In genomic region chr6:108635505-108636226, GRCh38 we compare ENCODE assay signal across 12 cellular contexts.
DNase-seq lines count a peak whose midpoint lies in the region; ATAC-seq and TF ChIP-seq lines count a peak whose summit lies in the region.
"Had no signal": no experiment of that assay in that cellular context is flagged by ENCODE, and none has a peak within 500 bp of the region (broad histone marks: within the 10 kb centered on the region; RNA-seq: fewer than 3 reads in every experiment).

No MANE protein-coding gene starts in this region.

- peaks cover 47% of the 10 kb centered on the region for H3K4me1 Mint-ChIP-seq in brain

- no peak overlapping the region for H3K4me3 Mint-ChIP-seq in brain

- DNase-seq in DMS 273 (lab: John Stamatoyannopoulos, UW; ENCODE audit: unreplicated experiment) = peak; percentile 18
- DNase-seq in DMS 273 treated with DMSO at 0.1 percent for 48 hours (lab: John Stamatoyannopoulos, UW) = no peak
- peak; percentile 82 for DNase-seq in NOMO-1 treated with dmso at 0.1 percent for 144 hours (lab: John Stamatoyannopoulos, UW; ENCODE audit: unreplicated experiment)
- DNase-seq in spleen = peak; percentile 89
- no peak for DNase-seq in ecto neural progenitor cell (ENCODE audit: low spot score)
- no peak for DNase-seq in HT-29 (ENCODE audit: low spot score)
- DNase-seq: hippocampal formation, nucleus accumbens, PC-9 had no signal

- no peaks in the 10 kb centered on the region for H3K27me3 ChIP-seq in spleen (replicated peaks in 1 of 7)

- peaks cover 29 to 99% (median 79%) of the 10 kb centered on the region in 6 donors for H3K4me1 ChIP-seq in spleen

- peak overlapping the region in 3 of 5 experiments; percentile 0 to 58 (median 40) for H3K27ac Mint-ChIP-seq in brain

- peak overlapping the region in 1 of 8 donors; percentile 18 for H3K4me3 ChIP-seq in spleen
- H3K4me3 ChIP-seq: PC-9 had no signal

- ATAC-seq in HG03442 (IDR thresholded peaks at IDR 0.05; ENCODE audit: unreplicated experiment) = no peak

- no peaks in the 10 kb centered on the region for H3K36me3 ChIP-seq in spleen

- H3K27ac ChIP-seq in spleen = peak overlapping the region in 6 of 8 donors; percentile 33 to 79 (median 70)
- H3K27ac ChIP-seq: 22Rv1, PC-9 had no signal

- no peak for TF ChIP-seq CTCF in brain (conservative IDR thresholded peaks at IDR 0.05)
- TF ChIP-seq CTCF in spleen (IDR thresholded peaks at IDR 0.05 in 8 of 11, conservative IDR thresholded peaks at IDR 0.05 in 3 of 11) = no peak

- intact Hi-C loops in spleen (cut with DNase I; ENCODE audit: low total_unique reads) = no loop called here

- H3K9me3 Mint-ChIP-seq in brain = no peaks in the 10 kb centered on the region

- TF ChIP-seq POLR2A in spleen (IDR thresholded peaks at IDR 0.05) = no peak

- peaks cover 13% of the 10 kb centered on the region for H3K36me3 Mint-ChIP-seq in brain

- H3K27me3 Mint-ChIP-seq in brain = peaks cover 2% of the 10 kb centered on the region

- H3K9me3 ChIP-seq in spleen = no peaks in the 10 kb centered on the region

- 40 to 63% (median 52%) methylated on average over 6 of the region's 6 CpGs for WGBS in spleen, 5 donors

Comparison
In these comparisons a context has a peak if more than half of its experiments do, and no peak if none do; other contexts are left out.
1. DNase-seq: peak in DMS 273 (single experiment), NOMO-1 treated with dmso at 0.1 percent for 144 hours (single experiment) and spleen (single experiment); none in DMS 273 treated with DMSO at 0.1 percent for 48 hours (single experiment), ecto neural progenitor cell (single experiment) and HT-29 (single experiment).